In the genomic region with DNA sequence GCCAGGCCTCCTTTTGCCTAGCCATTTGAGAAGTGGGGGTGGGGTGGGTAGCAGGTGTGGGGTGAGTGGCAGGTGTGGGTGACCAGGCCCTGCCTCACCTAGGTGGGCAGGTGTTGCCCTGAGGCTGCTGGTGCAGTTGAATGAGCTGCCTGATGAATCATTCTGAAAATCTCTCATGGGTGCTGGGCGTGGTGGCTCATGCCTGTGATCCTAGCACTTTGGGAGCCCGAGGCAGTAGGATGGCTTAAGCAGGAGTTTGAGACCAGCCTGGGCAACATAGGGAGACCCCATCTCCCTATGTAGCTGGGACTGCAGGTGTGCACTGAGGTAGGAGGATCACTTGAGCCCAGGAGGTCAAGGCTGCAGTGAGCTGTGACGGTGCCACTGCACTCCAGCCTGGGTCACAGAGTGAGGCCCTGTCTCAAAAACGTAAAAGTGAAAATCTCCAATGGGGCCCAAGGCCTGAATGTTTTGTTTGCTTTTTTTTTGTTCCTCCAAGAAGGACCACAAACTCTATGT, we compare ENCODE assay signal across 9 cellular contexts. TPM values are rescaled to one million over a fixed set of nuclear protein-coding genes. Genes with fewer than 3 reads are reported as not detected.
A peak's percentile ranks its signal among the peaks of the same experiment; 100 is the strongest.
DNase-seq lines count a peak whose midpoint lies in the region; ATAC-seq and TF ChIP-seq lines count a peak whose summit lies in the region.
"Had no signal": no experiment of that assay in that cellular context is flagged by ENCODE, and none has a peak within 500 bp of the region (broad histone marks: within the 10 kb centered on the region; RNA-seq: fewer than 3 reads in every experiment).

No MANE protein-coding gene starts in this region.

- H2BK15ac ChIP-seq in neuronal stem cell (ENCODE audit: low read length): no peak overlapping the region

- no peak overlapping the region for H3K23ac ChIP-seq in neuronal stem cell (ENCODE audit: low read depth, low read length, poor library complexity)

- no peak overlapping the region for H2AFZ ChIP-seq in neuronal stem cell (ENCODE audit: low read length)

- peaks cover 2% of the 10 kb centered on the region; the same call in 1 of the 2 replicates for H3K4me1 ChIP-seq in HEK293 (ENCODE audit: control insufficient read depth, insufficient read depth, low read length)
- peaks cover 85 to 92% of the 10 kb centered on the region in 2 donors for H3K4me1 ChIP-seq in thyroid gland
- peaks cover 29 to 31% of the 10 kb centered on the region in 2 donors for H3K4me1 ChIP-seq in neuronal stem cell (ENCODE audit: control insufficient read depth in 2 of 2, insufficient read depth in 1 of 2, low read depth in 1 of 2, low read length in 2 of 2)

- TF ChIP-seq POLR2A in thyroid gland (IDR thresholded peaks at IDR 0.05): no peak

- no peak overlapping the region for H3K9ac ChIP-seq in neuronal stem cell (ENCODE audit: low read depth, low read length, poor library complexity)

- CTCF ChIA-PET in HEK293 (lab: Yijun Ruan, JAX): interaction anchor here (0.6 to 1.4 kb wide), 3 partner anchors 26 to 29 kb away, joined by 3 to 4 read pairs (median 3); no protein-coding TSS in a partner anchor
- CTCF ChIA-PET in HEK293T (lab: Yijun Ruan, JAX): interaction anchor here (1.5 kb wide), 1 partner anchor 14 kb away, joined by 3 read pairs; no protein-coding TSS in a partner anchor

- H2AK5ac ChIP-seq in neuronal stem cell (ENCODE audit: low read depth, low read length): no peak overlapping the region

- H4K91ac ChIP-seq in neuronal stem cell (ENCODE audit: low read depth, low read length, poor library complexity): no peak overlapping the region

- no peak overlapping the region for H4K8ac ChIP-seq in neuronal stem cell (ENCODE audit: low read depth, low read length)

- H3K14ac ChIP-seq in neuronal stem cell (ENCODE audit: low read length): no peak overlapping the region

- peaks cover 87% of the 10 kb centered on the region for H3K4me1 Mint-ChIP-seq in dendritic cell treated with granulocyte-macrophage colony-stimulating factor and Interleukin-4, amounts not matched to agents 40 ng/mL and 50 ng/mL, for 4 days (ENCODE audit: low read depth)

- no peak overlapping the region for H2BK12ac ChIP-seq in neuronal stem cell (ENCODE audit: low read length)

- POLR2A ChIA-PET in HEK293 (lab: Yijun Ruan, JAX): interaction anchor here (1.1 kb wide), 1 partner anchor 11 kb away, joined by 3 read pairs; no protein-coding TSS in a partner anchor
- POLR2A ChIA-PET in HEK293T (lab: Yijun Ruan, JAX): interaction anchor here (1.6 kb wide), 1 partner anchor 15 kb away, joined by 4 read pairs; no protein-coding TSS in a partner anchor

- WGBS in thyroid gland, 2 donors: 31 to 38% methylated on average over 2 to 4 of the region's 4 CpGs
- no CpG with 5 or more reads among the region's 4 CpGs for WGBS in neuronal stem cell (ENCODE audit: extremely low coverage in 2 of 2, insufficient read length in 2 of 2, insufficient replicate concordance in 1 of 2), 2 donors

- H3K27ac ChIP-seq in HEK293 (ENCODE audit: extremely low read depth, low read depth, low read length) (no peak overlapping the region), thyroid gland (peak overlapping the region; percentile 47 to 99 (median 93)), neuronal stem cell (replicated peaks; ENCODE audit: low read length) (no peak overlapping the region)

- H3K9me3 Mint-ChIP-seq in dendritic cell treated with granulocyte-macrophage colony-stimulating factor and Interleukin-4, amounts not matched to agents 40 ng/mL and 50 ng/mL, for 4 days: no peaks in the 10 kb centered on the region

- no peak for TF ChIP-seq CTCF in HEK293 (tag by site-specific recombination; IDR thresholded peaks at IDR 0.05)
- no peak for TF ChIP-seq CTCF in thyroid gland (IDR thresholded peaks at IDR 0.05)

- H3K4me3 ChIP-seq in HEK293 (ENCODE audit: low read depth, low read length) (no peak overlapping the region), thyroid gland (replicated peaks in 1 of 3) (no peak overlapping the region), neuronal stem cell (ENCODE audit: low read length in 2 of 2) (no peak overlapping the region)
- H3K4me3 ChIP-seq: Peyer's patch had no signal

- H3K4me2 ChIP-seq in neuronal stem cell (ENCODE audit: insufficient read depth, low read length, poor library complexity, severe bottlenecking): no peak overlapping the region

- no peak overlapping the region for H2BK120ac ChIP-seq in neuronal stem cell (ENCODE audit: low read depth, low read length)

- H3K18ac ChIP-seq in neuronal stem cell (ENCODE audit: low read length): no peak overlapping the region

- H3K36me3 ChIP-seq in HEK293 (ENCODE audit: control insufficient read depth in 2 of 2, insufficient read depth in 1 of 2, low read length in 2 of 2) (peaks cover 0 to 3% of the 10 kb centered on the region in 2 experiments; a peak in 2 of 3 replicates), thyroid gland (no peaks in the 10 kb centered on the region), neuronal stem cell (replicated peaks in 1 of 2; ENCODE audit: control insufficient read depth in 2 of 2, insufficient read depth in 2 of 2, low read length in 2 of 2) (peaks cover 3 to 80% of the 10 kb centered on the region in 2 donors)

- peak overlapping the region; percentile 55 for H3K27ac Mint-ChIP-seq in dendritic cell treated with granulocyte-macrophage colony-stimulating factor and Interleukin-4, amounts not matched to agents 40 ng/mL and 50 ng/mL, for 4 days

- H3K36me3 Mint-ChIP-seq in dendritic cell treated with granulocyte-macrophage colony-stimulating factor and Interleukin-4, amounts not matched to agents 40 ng/mL and 50 ng/mL, for 4 days (ENCODE audit: low read depth): peaks cover 72% of the 10 kb centered on the region

- H3K79me1 ChIP-seq in neuronal stem cell (ENCODE audit: low read depth, low read length): peaks cover 13% of the 10 kb centered on the region

- H2BK5ac ChIP-seq in neuronal stem cell (ENCODE audit: low read length): no peak overlapping the region

- DNase-seq in NCI-H69 (lab: John Stamatoyannopoulos, UW): peak; percentile 87
- DNase-seq in thyroid gland: peak in 1 of 2 donors; percentile 28
- no peak for DNase-seq in HEK293T (ENCODE audit: extremely low spot score)
- DNase-seq in middle frontal gyrus (ENCODE audit: extremely low spot score, low spot score): no peak
- no peak for DNase-seq in neuronal stem cell (ENCODE audit: low spot score)

- H3K9me3 ChIP-seq in HEK293 (ENCODE audit: control insufficient read depth, insufficient read depth, low read depth, low read length) (no peaks in the 10 kb centered on the region), thyroid gland (no peaks in the 10 kb centered on the region), neuronal stem cell (replicated peaks in 1 of 2; ENCODE audit: control insufficient read depth in 2 of 2, insufficient read depth in 1 of 2, low read depth in 1 of 2, low read length in 2 of 2) (peaks cover 0 to 5% of the 10 kb centered on the region in 2 donors)
- H3K9me3 ChIP-seq: Peyer's patch had no signal

- intact Hi-C loops in dendritic cell treated with granulocyte-macrophage colony-stimulating factor and Interleukin-4, amounts not matched to agents 40 ng/mL and 50 ng/mL, for 4 days (cut with micrococcal nuclease): no loop called here
- intact Hi-C loops in thyroid gland (cut with DNase I): no loop called here

- no peak overlapping the region for H3K4me3 Mint-ChIP-seq in dendritic cell treated with granulocyte-macrophage colony-stimulating factor and Interleukin-4, amounts not matched to agents 40 ng/mL and 50 ng/mL, for 4 days

- H3K27me3 ChIP-seq in thyroid gland (no peaks in the 10 kb centered on the region), neuronal stem cell (ENCODE audit: control insufficient read depth in 3 of 3, insufficient read depth in 3 of 3, low read depth in 1 of 3, low read length in 3 of 3) (no peaks in the 10 kb centered on the region)
- H3K27me3 ChIP-seq: Peyer's patch had no signal

- peak; percentile 35 for ATAC-seq in GM18520 (IDR thresholded peaks at IDR 0.05; ENCODE audit: unreplicated experiment)

- H3K27me3 Mint-ChIP-seq in dendritic cell treated with granulocyte-macrophage colony-stimulating factor and Interleukin-4, amounts not matched to agents 40 ng/mL and 50 ng/mL, for 4 days: no peaks in the 10 kb centered on the region

- H3K4ac ChIP-seq in neuronal stem cell (ENCODE audit: low read length): no peak overlapping the region

TF ChIP-seq in HEK293, 187 proteins besides CTCF, POLR2A, EP300 and RAD21:
- TF ChIP-seq ZNF391 (tag by site-specific recombination; IDR thresholded peaks at IDR 0.05; ENCODE audit: borderline replicate concordance, low read depth) (no peak), ZNF132 (tag by site-specific recombination; IDR thresholded peaks at IDR 0.05; ENCODE audit: borderline replicate concordance) (no peak), EGR2 (tag by site-specific recombination; IDR thresholded peaks at IDR 0.05; ENCODE audit: low read depth) (peak; percentile 53; the same call in 1 of the 2 replicates), SP3 (tag by site-specific recombination; IDR thresholded peaks at IDR 0.05) (no peak), OSR2 (tag by site-specific recombination; IDR thresholded peaks at IDR 0.05) (no peak)
TF ChIP-seq in HEK293: peak in this region for 1.

TF ChIP-seq in HEK293T, 16 proteins besides CTCF, POLR2A, EP300 and RAD21:
- TF ChIP-seq LEF1 (IDR thresholded peaks at IDR 0.05; ENCODE audit: borderline replicate concordance): no peak
- no peak for TF ChIP-seq BHLHE40 (IDR thresholded peaks at IDR 0.05; ENCODE audit: borderline replicate concordance)
- TF ChIP-seq ELF4 (IDR thresholded peaks at IDR 0.05): no peak
- TF ChIP-seq ZNF384 (IDR thresholded peaks at IDR 0.05): no peak
- TF ChIP-seq SUZ12 (IDR thresholded peaks at IDR 0.05): no peak
- TF ChIP-seq, protein P1, sequence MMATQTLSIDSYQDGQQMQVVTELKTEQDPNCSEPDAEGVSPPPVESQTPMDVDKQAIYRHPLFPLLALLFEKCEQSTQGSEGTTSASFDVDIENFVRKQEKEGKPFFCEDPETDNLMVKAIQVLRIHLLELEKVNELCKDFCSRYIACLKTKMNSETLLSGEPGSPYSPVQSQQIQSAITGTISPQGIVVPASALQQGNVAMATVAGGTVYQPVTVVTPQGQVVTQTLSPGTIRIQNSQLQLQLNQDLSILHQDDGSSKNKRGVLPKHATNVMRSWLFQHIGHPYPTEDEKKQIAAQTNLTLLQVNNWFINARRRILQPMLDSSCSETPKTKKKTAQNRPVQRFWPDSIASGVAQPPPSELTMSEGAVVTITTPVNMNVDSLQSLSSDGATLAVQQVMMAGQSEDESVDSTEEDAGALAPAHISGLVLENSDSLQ (IDR thresholded peaks at IDR 0.05): no peak
- no peak for TF ChIP-seq FOXM1 (IDR thresholded peaks at IDR 0.05; ENCODE audit: borderline replicate concordance)
- no peak for TF ChIP-seq L3MBTL2 (conservative IDR thresholded peaks at IDR 0.05)
- no peak for TF ChIP-seq HDGF (IDR thresholded peaks at IDR 0.05; ENCODE audit: borderline replicate concordance)
- no peak for TF ChIP-seq SP1 (IDR thresholded peaks at IDR 0.05)
- no peak for TF ChIP-seq ARNT (IDR thresholded peaks at IDR 0.05)
- TF ChIP-seq FOXK2 (IDR thresholded peaks at IDR 0.05): no peak
- no peak for TF ChIP-seq TARDBP (IDR thresholded peaks at IDR 0.05)
TF ChIP-seq in HEK293T: peak in this region for 0.

RNA-seq across cellular contexts. Expression of a gene that starts 17.7 kb away (rescaled TPM):
- total RNA-seq in thyroid gland: 10 to 100 TPM; 61.6 to 83.4 (median 77.9) TPM
- 80.2 TPM for polyA plus RNA-seq in neuronal stem cell (2013, experiment 1 of 2)
- 80.5 TPM for polyA plus RNA-seq in neuronal stem cell (2013, experiment 2 of 2)

Comparison
In these comparisons a context has a peak if more than half of its experiments do, and no peak if none do; other contexts are left out.
1. H3K27ac ChIP-seq: peak in thyroid gland (3 of 3); none in HEK293 (single experiment) and neuronal stem cell (single experiment).